In genomic region chr13:112984954-112985802, GRCh38 we compare ENCODE assay signal across 16 cellular contexts. TPM values are rescaled to one million over a fixed set of nuclear protein-coding genes. Genes with fewer than 3 reads are reported as not detected.
DNase-seq lines count a peak whose midpoint lies in the region; ATAC-seq and TF ChIP-seq lines count a peak whose summit lies in the region.
"Had no signal": no experiment of that assay in that cellular context is flagged by ENCODE, and none has a peak within 500 bp of the region (broad histone marks: within the 10 kb centered on the region; RNA-seq: fewer than 3 reads in every experiment).

No MANE protein-coding gene starts in this region.

- ATAC-seq in Right ventricle myocardium inferior = no peak
- no peak for ATAC-seq in Right ventricle myocardium superior (ENCODE audit: poor library complexity)
- ATAC-seq in left lobe of liver = peak; percentile 90
- ATAC-seq in GM21390 (IDR thresholded peaks at IDR 0.05; ENCODE audit: unreplicated experiment) = no peak
- ATAC-seq in HG03520 (IDR thresholded peaks at IDR 0.05; ENCODE audit: unreplicated experiment) = no peak
- ATAC-seq: activated CD4-positive, CD25-positive, alpha-beta regulatory T cell treated with anti-CD3 and anti-CD28 coated beads, Interleukin-2, amount 50 U/mL, for 24 hours had no signal

- no peaks in the 10 kb centered on the region for H3K9me3 ChIP-seq in transverse colon

- TF ChIP-seq EP300 in transverse colon (IDR thresholded peaks at IDR 0.05; ENCODE audit: low read depth) = no peak

- H3K4me1 ChIP-seq in transverse colon = peaks cover 0 to 16% (median 13%) of the 10 kb centered on the region in 4 donors

- DNase-seq in Right ventricle myocardium inferior (ENCODE audit: missing footprints) (peak; percentile 68), Right ventricle myocardium superior (no peak), SW480 (ENCODE audit: low spot score) (peak; percentile 78), left lobe of liver (ENCODE audit: low spot score) (peak; percentile 62), transverse colon (peak; percentile 62)
- no peak for DNase-seq in stimulated activated naive CD4-positive, alpha-beta T cell treated with Interleukin-2 at 50 U/mL for 16 hours (lab: John Stamatoyannopoulos, UW)
- DNase-seq: H9; NCI-H1048; NK-92 treated with Interleukin-12 subunit alpha and Interleukin-12 subunit beta, amount 100 ng/mL, for 24 hours; posterior cingulate gyrus; stimulated activated CD4-positive, alpha-beta T cell treated with anti-CD3 and anti-CD28 coated beads, Interleukin-1b, Interleukin-23, amount 100 ng/mL, for 48 hours had no signal

- intact Hi-C loops in Right ventricle myocardium inferior (cut with DNase I) (loop anchor here (5.0 kb wide), 1 partner anchor 43 kb away; no protein-coding TSS in a partner anchor), Right ventricle myocardium superior (cut with DNase I) (no loop called here), transverse colon (cut with DNase I; ENCODE audit: low total_unique reads) (no loop called here)

- peak overlapping the region; percentile 62 to 80 (median 66) for H3K27ac ChIP-seq in transverse colon
- H3K27ac ChIP-seq: SK-N-MC had no signal

- no peaks in the 10 kb centered on the region for H3K27me3 ChIP-seq in transverse colon

- peak overlapping the region in 3 of 4 donors; percentile 20 to 29 (median 29) for H3K4me3 ChIP-seq in transverse colon
- H3K4me3 ChIP-seq: SK-N-MC had no signal

- TF ChIP-seq POLR2A in transverse colon (IDR thresholded peaks at IDR 0.05) = peak; percentile 64

- no peaks in the 10 kb centered on the region for H3K36me3 ChIP-seq in transverse colon

- TF ChIP-seq CTCF in transverse colon (IDR thresholded peaks at IDR 0.05) = no peak

- in situ Hi-C loops in transverse colon (cut with MboI; ENCODE audit: low pct_ligation_motif_present in 1 of 4, low pct_unique_long_range_greater_than_20kb in 1 of 4, low sequenced_read_pairs in 3 of 4) = no loop called here

- 47% methylated on average over 26 of the region's 30 CpGs; no CpG with 5 or more reads in 1 of the 2 donors for WGBS in transverse colon (ENCODE audit: low coverage in 1 of 2), 2 donors

RNA-seq across cellular contexts. Expression of gene MCF2L, which starts 16.2 kb away (rescaled TPM):
- 45.9 TPM for total RNA-seq in Right ventricle myocardium inferior
- total RNA-seq in Right ventricle myocardium superior = 38.1 TPM
- total RNA-seq in left lobe of liver = 14.9 TPM
- total RNA-seq in transverse colon = 100 to 1,000 TPM in 2 of 4 donors, 10 to 100 TPM in 2; 62.1 to 186 (median 91.3) TPM
- total RNA-seq: activated T-helper 1 cell treated with anti-CD3 and anti-CD28 coated beads, Interleukin-12 subunit alpha, Interleukin-12 subunit beta, Interleukin-2, Interleukin-4 antibody, amounts not matched to agents 30 ng/mL and 10 ng/mL and 1 ng/mL, durations not matched to agents 14 hours and 24 hours and 36 hours had no signal

Comparison
In these comparisons a context has a peak if more than half of its experiments do, and no peak if none do; other contexts are left out.
1. DNase-seq: peak in Right ventricle myocardium inferior (single experiment), SW480 (single experiment), left lobe of liver (single experiment) and transverse colon (single experiment); none in Right ventricle myocardium superior (single experiment) and stimulated activated naive CD4-positive, alpha-beta T cell treated with Interleukin-2 at 50 U/mL for 16 hours (single experiment).